28 cellular contexts compared by ENCODE assay signal in genomic region chr1:190177555-190177954, GRCh38.
"Had no signal": no experiment of that assay in that cellular context is flagged by ENCODE, and none has a peak within 500 bp of the region (broad histone marks: within the 10 kb centered on the region; RNA-seq: fewer than 3 reads in every experiment).

No MANE protein-coding gene starts in this region.

- FAIRE-seq: urothelium cell line had no signal

- H3K79me2 ChIP-seq: parathyroid adenoma had no signal

- H3K27me3 ChIP-seq: neural progenitor cell, ovary, spleen, stomach, thyroid gland, tibial nerve, upper lobe of left lung, vagina had no signal

- H3K36me3 ChIP-seq: neural progenitor cell, ovary, spleen, stomach, thoracic aorta, thyroid gland, tibial nerve, upper lobe of left lung, vagina had no signal

- H3K4me3 ChIP-seq: neural progenitor cell, ovary, psoas muscle, skin epidermis, smooth muscle cell, spleen, stomach, thoracic aorta, thyroid gland, tibial nerve, upper lobe of left lung, vagina had no signal

- H3K27ac ChIP-seq: neural progenitor cell, ovary, parathyroid adenoma, psoas muscle, skin epidermis, spleen, stomach, thoracic aorta, thyroid gland, tibial nerve, upper lobe of left lung, vagina had no signal

- H2AFZ ChIP-seq: neural progenitor cell, parathyroid adenoma had no signal

- ATAC-seq: naive thymus-derived CD4-positive, alpha-beta T cell; natural killer cell; psoas muscle; right cardiac atrium; sciatic nerve; stimulated activated effector memory CD8-positive, alpha-beta T cell treated with anti-CD3 and anti-CD28 coated beads, Interleukin-12 subunit alpha, Interleukin-12 subunit beta, amount 100 ng/mL, for 72 hours; stimulated activated naive B cell treated with anti-CD40 and anti-IgM and Interleukin-4, amounts not matched to agents 10 μg/mL and 1 μg/mL and 100 μg/mL, for 72 hours had no signal

- H3K4me1 ChIP-seq: neural progenitor cell, parathyroid adenoma, psoas muscle, spleen, stomach, thyroid gland, tibial nerve, upper lobe of left lung, vagina had no signal

- H3K9ac ChIP-seq: neural progenitor cell, parathyroid adenoma had no signal

- H3K4me2 ChIP-seq: neural progenitor cell, smooth muscle cell had no signal

- DNase-seq: naive thymus-derived CD4-positive, alpha-beta T cell; natural killer cell; occipital lobe; ovary; posterior cingulate gyrus; psoas muscle; spleen; stimulated activated CD4-positive, alpha-beta T cell treated with anti-CD3 and anti-CD28 coated beads, Interleukin-12 subunit alpha, Interleukin-12 subunit beta, amount 100 ng/mL, for 4 hours; stimulated activated CD4-positive, alpha-beta T cell treated with anti-CD3 and anti-CD28 coated beads, Interleukin-2, amount 100 ng/mL, for 24 hours; stimulated activated CD4-positive, alpha-beta T cell treated with anti-CD3 and anti-CD28 coated beads, Interleukin-2, amount 100 ng/mL, for 48 hours; stimulated activated CD4-positive, alpha-beta T cell treated with anti-CD3 and anti-CD28 coated beads, Interleukin-4, amount 100 ng/mL, for 24 hours; stimulated activated naive B cell treated with anti-CD40 and anti-IgM and Interleukin-4, amounts not matched to agents 10 μg/mL and 1 μg/mL and 100 μg/mL, for 72 hours; stimulated activated naive CD4-positive, alpha-beta T cell treated with Interleukin-2 at 50 U/mL for 16 hours; stomach; thyroid gland; trophoblast cell had no signal

- H3K9me3 ChIP-seq: ovary, psoas muscle, stomach, thoracic aorta, thyroid gland, tibial nerve, upper lobe of left lung, vagina had no signal
